Comparison of ENCODE assay signal across 8 cellular contexts in genomic region chr22:41234815-41235687, GRCh38.
"Had no signal": no experiment of that assay in that cellular context is flagged by ENCODE, and none has a peak within 500 bp of the region (broad histone marks: within the 10 kb centered on the region; RNA-seq: fewer than 3 reads in every experiment).

No MANE protein-coding gene starts in this region.

- H3K27me3 ChIP-seq: body of pancreas, pancreas, transverse colon had no signal

- ATAC-seq: activated CD4-positive, CD25-positive, alpha-beta regulatory T cell treated with anti-CD3 and anti-CD28 coated beads, Interleukin-2, amount 50 U/mL, for 24 hours; body of pancreas; esophagus mucosa; pancreas had no signal

- H3K4me3 ChIP-seq: body of pancreas, pancreas, transverse colon had no signal

- H3K27ac ChIP-seq: body of pancreas, pancreas, transverse colon had no signal

- H3K9me3 ChIP-seq: body of pancreas, pancreas, transverse colon had no signal

- DNase-seq: amniotic stem cell, body of pancreas, nephron progenitor cell, pancreas, small intestine, transverse colon had no signal

- H3K36me3 ChIP-seq: pancreas, transverse colon had no signal
